10 cellular contexts compared by ENCODE assay signal in the genomic region with DNA sequence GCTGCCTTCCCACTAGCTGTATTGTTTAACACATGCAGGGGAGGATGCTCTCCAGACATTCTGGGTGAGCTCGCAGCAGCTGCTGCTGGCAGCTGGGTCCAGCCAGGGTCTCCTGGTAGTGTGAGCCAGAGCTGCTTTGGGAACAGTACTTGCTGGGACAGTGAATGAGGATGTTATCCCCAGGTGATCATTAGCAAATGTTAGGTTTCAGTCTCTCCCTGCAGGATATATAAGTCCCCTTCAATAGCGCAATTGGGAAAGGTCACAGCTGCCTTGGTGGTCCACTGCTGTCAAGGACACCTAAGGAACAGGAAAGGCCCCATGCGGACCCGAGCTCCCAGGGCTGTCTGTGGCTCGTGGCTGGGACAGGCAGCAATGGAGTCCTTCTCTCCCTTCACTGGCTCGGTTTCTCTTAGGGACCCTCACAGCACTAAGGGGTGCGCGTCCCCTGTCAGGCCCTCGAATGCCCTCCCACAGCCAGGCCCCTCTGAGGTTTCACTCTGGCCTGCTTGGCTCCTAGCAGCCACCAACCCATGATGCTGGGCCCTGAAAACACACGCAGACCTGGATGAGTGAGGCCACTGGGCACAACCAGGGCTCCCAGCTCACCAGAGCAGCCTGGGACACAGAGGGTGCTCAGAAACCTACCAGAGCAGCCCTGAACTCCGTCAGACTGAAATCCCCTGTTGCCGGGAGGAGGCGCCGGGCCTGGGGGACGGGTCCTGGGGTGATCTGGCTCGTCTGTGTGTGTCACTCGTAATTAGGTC.
DNase-seq lines count a peak whose midpoint lies in the region; ATAC-seq and TF ChIP-seq lines count a peak whose summit lies in the region.
"Had no signal": no experiment of that assay in that cellular context is flagged by ENCODE, and none has a peak within 500 bp of the region (broad histone marks: within the 10 kb centered on the region; RNA-seq: fewer than 3 reads in every experiment).

No MANE protein-coding gene starts in this region.

- H3K4me1 ChIP-seq in adipocyte (ENCODE audit: control insufficient read depth, insufficient read depth, low read length) (peaks cover 33% of the 10 kb centered on the region), hepatocyte (ENCODE audit: insufficient read depth) (peaks cover 30% of the 10 kb centered on the region), PC-9 (replicated peaks; ENCODE audit: insufficient read depth) (no peaks in the 10 kb centered on the region)

- no peak overlapping the region for H3K27ac Mint-ChIP-seq in stimulated activated memory B cell treated with anti-CD40 and anti-IgM and Interleukin-4, amounts not matched to agents 10 μg/mL and 1 μg/mL and 100 μg/mL, for 72 hours
- H3K27ac Mint-ChIP-seq: activated CD8-positive, alpha-beta T cell treated with anti-CD3 and anti-CD28 coated beads, Interleukin-2, amount 10 ng/mL, durations not matched to agents 7 days and 5 days; activated naive CD8-positive, alpha-beta T cell treated with anti-CD3 and anti-CD28 coated beads, Interleukin-2, amount 50 U/mL, for 24 hours; mesothelial cell of epicardium had no signal

- no peaks in the 10 kb centered on the region for H3K4me1 Mint-ChIP-seq in stimulated activated memory B cell treated with anti-CD40 and anti-IgM and Interleukin-4, amounts not matched to agents 10 μg/mL and 1 μg/mL and 100 μg/mL, for 72 hours
- H3K4me1 Mint-ChIP-seq: activated naive CD8-positive, alpha-beta T cell treated with anti-CD3 and anti-CD28 coated beads, Interleukin-2, amount 50 U/mL, for 24 hours had no signal

- H2AFZ ChIP-seq in hepatocyte (no peak overlapping the region), PC-9 (no peak overlapping the region)

- no peaks in the 10 kb centered on the region for H3K9me3 Mint-ChIP-seq in stimulated activated memory B cell treated with anti-CD40 and anti-IgM and Interleukin-4, amounts not matched to agents 10 μg/mL and 1 μg/mL and 100 μg/mL, for 72 hours
- H3K9me3 Mint-ChIP-seq: activated naive CD8-positive, alpha-beta T cell treated with anti-CD3 and anti-CD28 coated beads, Interleukin-2, amount 50 U/mL, for 24 hours; mesothelial cell of epicardium had no signal

- POLR2A ChIA-PET in PC-9 (lab: Charles Lee; ENCODE audit: unreplicated experiment) = no interaction called here

- peak; percentile 4 for ATAC-seq in stimulated activated memory B cell treated with anti-CD40 and anti-IgM and Interleukin-4, amounts not matched to agents 10 μg/mL and 1 μg/mL and 100 μg/mL, for 72 hours
- ATAC-seq in HG02852 (IDR thresholded peaks at IDR 0.05; ENCODE audit: unreplicated experiment) = no peak
- ATAC-seq: activated CD8-positive, alpha-beta T cell treated with anti-CD3 and anti-CD28 coated beads, Interleukin-2, amount 10 ng/mL, durations not matched to agents 7 days and 5 days; activated naive CD8-positive, alpha-beta T cell treated with anti-CD3 and anti-CD28 coated beads, Interleukin-2, amount 50 U/mL, for 24 hours had no signal

- H3K4me2 ChIP-seq in hepatocyte = no peak overlapping the region
- H3K4me2 ChIP-seq in PC-9 = no peak overlapping the region

- peaks cover 26% of the 10 kb centered on the region for H3K27me3 Mint-ChIP-seq in stimulated activated memory B cell treated with anti-CD40 and anti-IgM and Interleukin-4, amounts not matched to agents 10 μg/mL and 1 μg/mL and 100 μg/mL, for 72 hours

- H3K9me3 ChIP-seq in adipocyte (ENCODE audit: control insufficient read depth, low read length) (no peaks in the 10 kb centered on the region), hepatocyte (ENCODE audit: low read depth) (no peaks in the 10 kb centered on the region), PC-9 (ENCODE audit: insufficient read depth, low read depth) (no peaks in the 10 kb centered on the region)

- H3K4me3 ChIP-seq in HFF-Myc (replicated peaks; ENCODE audit: low read depth, low read length) (no peak overlapping the region), adipocyte (ENCODE audit: low read length) (no peak overlapping the region), hepatocyte (no peak overlapping the region), PC-9 (no peak overlapping the region)

- DNase-seq in HFF-Myc (ENCODE audit: extremely low read depth, low read depth) = no peak
- no peak for DNase-seq in adipocyte (ENCODE audit: low read depth)
- DNase-seq in hepatocyte (ENCODE audit: low spot score) = no peak
- no peak for DNase-seq in PC-9
- no peak for DNase-seq in D341Med (ENCODE audit: low spot score)
- DNase-seq: activated CD8-positive, alpha-beta T cell treated with anti-CD3 and anti-CD28 coated beads, Interleukin-2, amount 10 ng/mL, durations not matched to agents 7 days and 5 days; activated naive CD8-positive, alpha-beta T cell treated with anti-CD3 and anti-CD28 coated beads, Interleukin-2, amount 50 U/mL, for 24 hours had no signal

- peak overlapping the region; percentile 13 for H3K9ac ChIP-seq in adipocyte (ENCODE audit: low read length)

- BruUV-seq in PC-9 (replicated peaks; lab: Mats Ljungman, UMichigan) = no TSS peak

- peak overlapping the region; percentile 85 for H3K27ac ChIP-seq in hepatocyte
- no peak overlapping the region for H3K27ac ChIP-seq in PC-9

- H3K27me3 ChIP-seq in adipocyte (replicated peaks; ENCODE audit: control insufficient read depth, insufficient read depth, low read length) (no peaks in the 10 kb centered on the region), hepatocyte (no peaks in the 10 kb centered on the region), PC-9 (ENCODE audit: insufficient read depth, low read depth) (no peaks in the 10 kb centered on the region)

- H3K36me3 ChIP-seq in adipocyte (ENCODE audit: control insufficient read depth, insufficient read depth, low read length, severe bottlenecking) (peaks cover 37% of the 10 kb centered on the region), hepatocyte (replicated peaks; ENCODE audit: insufficient read depth, low read depth) (no peaks in the 10 kb centered on the region), PC-9 (ENCODE audit: low read depth) (peaks cover 84% of the 10 kb centered on the region)

- H3K9me2 ChIP-seq in hepatocyte (replicated peaks; ENCODE audit: insufficient read depth) = no peaks in the 10 kb centered on the region
- H3K9me2 ChIP-seq in PC-9 (ENCODE audit: insufficient read depth) = no peaks in the 10 kb centered on the region

- no peaks in the 10 kb centered on the region for H3K79me2 ChIP-seq in hepatocyte
- H3K79me2 ChIP-seq in PC-9 (ENCODE audit: low read depth) = peaks cover 8% of the 10 kb centered on the region

- TF ChIP-seq CTCF in HFF-Myc (IDR thresholded peaks at IDR 0.05; ENCODE audit: low read depth, low read length, missing control alignments) (peak; percentile 24), hepatocyte (IDR thresholded peaks at IDR 0.05; ENCODE audit: poor library complexity) (no peak), PC-9 (conservative IDR thresholded peaks at IDR 0.05) (no peak)

- H3K4me3 Mint-ChIP-seq in stimulated activated memory B cell treated with anti-CD40 and anti-IgM and Interleukin-4, amounts not matched to agents 10 μg/mL and 1 μg/mL and 100 μg/mL, for 72 hours = no peak overlapping the region
- H3K4me3 Mint-ChIP-seq: activated CD8-positive, alpha-beta T cell treated with anti-CD3 and anti-CD28 coated beads, Interleukin-2, amount 10 ng/mL, durations not matched to agents 7 days and 5 days; activated naive CD8-positive, alpha-beta T cell treated with anti-CD3 and anti-CD28 coated beads, Interleukin-2, amount 50 U/mL, for 24 hours; mesothelial cell of epicardium had no signal

- H4K20me1 ChIP-seq in hepatocyte (ENCODE audit: insufficient read depth, poor library complexity, severe bottlenecking) = no peaks in the 10 kb centered on the region
- peaks cover 3% of the 10 kb centered on the region; the same call in 1 of the 2 replicates for H4K20me1 ChIP-seq in PC-9 (ENCODE audit: insufficient read depth)

- no peaks in the 10 kb centered on the region for H3K36me3 Mint-ChIP-seq in stimulated activated memory B cell treated with anti-CD40 and anti-IgM and Interleukin-4, amounts not matched to agents 10 μg/mL and 1 μg/mL and 100 μg/mL, for 72 hours

- intact Hi-C loops in PC-9 (cut with micrococcal nuclease; ENCODE audit: unreplicated experiment) = no loop called here

- WGBS in hepatocyte (ENCODE audit: low lambda C conversion rate, missing lambda C conversion rate) = 87% methylated on average over 17 of the region's 17 CpGs

- peaks cover 57% of the 10 kb centered on the region; the same call in 1 of the 2 replicates for H3F3A ChIP-seq in PC-9 (ENCODE audit: insufficient read depth, low read depth)

- CTCF ChIA-PET in PC-9 (lab: Charles Lee) = interaction anchor here (0.7 kb wide), 1 partner anchor 413 kb away, joined by 13 read pairs; no protein-coding TSS in a partner anchor
